In genomic region chr5:100909034-100909433, GRCh38 we compare ENCODE assay signal across 21 cellular contexts. TPM values are rescaled to one million over a fixed set of nuclear protein-coding genes. Genes with fewer than 3 reads are reported as not detected.
DNase-seq lines count a peak whose midpoint lies in the region; ATAC-seq, FAIRE-seq and TF ChIP-seq lines count a peak whose summit lies in the region.
"Had no signal": no experiment of that assay in that cellular context is flagged by ENCODE, and none has a peak within 500 bp of the region (broad histone marks: within the 10 kb centered on the region; RNA-seq: fewer than 3 reads in every experiment).

No MANE protein-coding gene starts in this region.

- H3K4me3 ChIP-seq in HEK293 (ENCODE audit: low read depth, low read length) (no peak overlapping the region), K562 (no peak overlapping the region)
- H3K4me3 ChIP-seq: A549; BLaER1 treated with 17β-estradiol and CSF1 and Interleukin-3, amounts not matched to agents 10 nM and 100 nM had no signal

- WGBS in K562 (ENCODE audit: insufficient coverage, low coverage, missing lambda C conversion rate): 26% methylated on average over 4 of the region's 4 CpGs

- no peak overlapping the region for H3K4me2 ChIP-seq in K562 (ENCODE audit: insufficient read depth, low read length)
- H3K4me2 ChIP-seq: A549; BLaER1 treated with 17β-estradiol and CSF1 and Interleukin-3, amounts not matched to agents 10 nM and 100 nM had no signal

- POLR2A ChIA-PET in HEK293 (lab: Yijun Ruan, JAX) (no interaction called here), K562 (lab: Yijun Ruan, JAX) (interaction anchor here (0.8 kb wide), 1 partner anchor 10 kb away, joined by 5 read pairs; no protein-coding TSS in a partner anchor)

- in situ Hi-C loops in K562 (cut with MboI): no loop called here

- H3K9ac ChIP-seq in K562 (ENCODE audit: insufficient read depth in 1 of 2, low read depth in 2 of 2, low read length in 2 of 2): no peak overlapping the region
- H3K9ac ChIP-seq: BLaER1 treated with 17β-estradiol and CSF1 and Interleukin-3, amounts not matched to agents 10 nM and 100 nM had no signal

- H2AFZ ChIP-seq in K562 (ENCODE audit: low read depth, low read length): no peak overlapping the region

- H3K4me1 ChIP-seq in HEK293 (ENCODE audit: control insufficient read depth, insufficient read depth, low read length): no peaks in the 10 kb centered on the region
- no peaks in the 10 kb centered on the region for H3K4me1 ChIP-seq in K562 (replicated peaks in 1 of 2; ENCODE audit: control insufficient read depth in 2 of 2, insufficient read depth in 2 of 2, low read length in 2 of 2)
- H3K4me1 ChIP-seq: A549, Caco-2 had no signal

- no peak for TF ChIP-seq EP300 in K562 (IDR thresholded peaks at IDR 0.05; ENCODE audit: low read length)

- no peak for DNase-seq in GM19239 (ENCODE audit: insufficient read length, low spot score)
- DNase-seq in K562 (ENCODE audit: extremely low read depth in 1 of 4, low spot score in 3 of 4): no peak
- no peak for DNase-seq in pons (ENCODE audit: low spot score)
- no peak for DNase-seq in NCI-H446 treated with DMSO at 0.1 percent for 48 hours (lab: John Stamatoyannopoulos, UW)
- DNase-seq: AML-193; Caco-2; Calu3; CD4-positive, alpha-beta T cell; CD8-positive, alpha-beta T cell; DMS79 treated with DMSO at 0.1 percent for 48 hours; GF-D8 had no signal

- H3K36me3 ChIP-seq in HEK293 (ENCODE audit: control insufficient read depth in 2 of 2, insufficient read depth in 1 of 2, low read length in 2 of 2) (no peaks in the 10 kb centered on the region), K562 (ENCODE audit: control insufficient read depth, insufficient read depth, low read length) (no peaks in the 10 kb centered on the region)

- no peaks in the 10 kb centered on the region for H3K9me3 ChIP-seq in HEK293 (ENCODE audit: control insufficient read depth, insufficient read depth, low read depth, low read length)
- no peaks in the 10 kb centered on the region; the same call in 1 of the 2 replicates for H3K9me3 ChIP-seq in K562 (replicated peaks; ENCODE audit: control insufficient read depth, insufficient read depth, low read depth, low read length)
- H3K9me3 ChIP-seq: A549; BLaER1 treated with 17β-estradiol and CSF1 and Interleukin-3, amounts not matched to agents 10 nM and 100 nM; Caco-2 had no signal

- no peak for TF ChIP-seq POLR2A in K562 (conservative IDR thresholded peaks at IDR 0.05)

- H3K27me3 ChIP-seq in K562 (ENCODE audit: control insufficient read depth in 2 of 2, insufficient read depth in 2 of 2, low read length in 2 of 2): no peaks in the 10 kb centered on the region
- H3K27me3 ChIP-seq: BLaER1 treated with 17β-estradiol and CSF1 and Interleukin-3, amounts not matched to agents 10 nM and 100 nM had no signal

- no peak for ATAC-seq in K562
- ATAC-seq: A549; CD8-positive, alpha-beta T cell had no signal

- FAIRE-seq in GM19239 (lab: Jason Lieb, UNC) (peak; percentile 28), K562 (lab: Jason Lieb, UNC) (no peak)
- FAIRE-seq: A549, D721Med, G401.6, GM12892, GM18507 had no signal

- TF ChIP-seq RAD21 in K562 (CRISPR knock-in tag; conservative IDR thresholded peaks at IDR 0.05 in 1 of 2, IDR thresholded peaks at IDR 0.05 in 1 of 2): no peak

- CTCF ChIA-PET in HEK293 (lab: Yijun Ruan, JAX): interaction anchor here (0.7 kb wide), 1 partner anchor 161 kb away, joined by 3 read pairs; no protein-coding TSS in a partner anchor
- CTCF ChIA-PET in K562 (lab: Yijun Ruan, JAX; ENCODE audit: low intra/inter-chr PET ratio): no interaction called here

- no peaks in the 10 kb centered on the region for H3K79me2 ChIP-seq in K562 (ENCODE audit: control insufficient read depth, insufficient read depth, low read length)

- intact Hi-C loops in K562 (cut with micrococcal nuclease): loop anchor here (10.0 kb wide), 1 partner anchor 294 kb away; no protein-coding TSS in a partner anchor

- no TSS peak for BruUV-seq in K562 (replicated peaks; lab: Mats Ljungman, UMichigan)

- no peak overlapping the region for H3K27ac ChIP-seq in HEK293 (ENCODE audit: extremely low read depth, low read depth, low read length)
- no peak overlapping the region for H3K27ac ChIP-seq in K562 (ENCODE audit: extremely low read depth, low read depth, low read length)
- H3K27ac ChIP-seq: 22Rv1; A549; BLaER1 treated with 17β-estradiol and CSF1 and Interleukin-3, amounts not matched to agents 10 nM and 100 nM; C4-2B had no signal

- no peaks in the 10 kb centered on the region for H4K20me1 ChIP-seq in K562 (replicated peaks; ENCODE audit: control insufficient read depth, insufficient read depth, low read length)
- H4K20me1 ChIP-seq: BLaER1 treated with 17β-estradiol and CSF1 and Interleukin-3, amounts not matched to agents 10 nM and 100 nM had no signal

- TF ChIP-seq CTCF in HEK293 (tag by site-specific recombination; IDR thresholded peaks at IDR 0.05): no peak
- no peak for TF ChIP-seq CTCF in K562 (IDR thresholded peaks at IDR 0.05 in 2 of 3, conservative IDR thresholded peaks at IDR 0.05 in 1 of 3; ENCODE audit: insufficient read depth in 2 of 3, low read depth in 1 of 3, low read length in 3 of 3)

- no peaks in the 10 kb centered on the region for H3K9me1 ChIP-seq in K562 (ENCODE audit: control insufficient read depth, insufficient read depth, low read length)

TF ChIP-seq in HEK293, 187 proteins besides CTCF, POLR2A, EP300 and RAD21:
- TF ChIP-seq ZNF16 (tag by site-specific recombination; IDR thresholded peaks at IDR 0.05; ENCODE audit: low read depth): no peak
- no peak for TF ChIP-seq ZBTB7A (tag by site-specific recombination; IDR thresholded peaks at IDR 0.05; ENCODE audit: low read depth)
- TF ChIP-seq HIC1 (tag by site-specific recombination; IDR thresholded peaks at IDR 0.05): no peak
- TF ChIP-seq ZNF10 (tag by site-specific recombination; IDR thresholded peaks at IDR 0.05): peak; percentile 88

TF ChIP-seq in K562, 482 proteins besides CTCF, POLR2A, EP300 and RAD21:
- TF ChIP-seq SRSF3 (IDR thresholded peaks at IDR 0.05; ENCODE audit: insufficient read depth, low read length): no peak
- TF ChIP-seq ZNF134 (CRISPR knock-in tag; conservative IDR thresholded peaks at IDR 0.05): peak; percentile 79

RNA-seq across cellular contexts. Expression of gene ST8SIA4, which starts 6.0 kb away (rescaled TPM):
- total RNA-seq in K562 (2011; cell fraction: chromatin; rRNA removed; ENCODE audit: low replicate concordance): 2.8 and 5.8 TPM in 2 replicates
- total RNA-seq in K562 (2011; cell fraction: nucleolus; rRNA removed): 1.0 and 2.0 TPM in 2 replicates
- total RNA-seq in K562 (2011; cell fraction: nucleoplasm; rRNA removed): 2.3 and 3.4 TPM in 2 replicates
- total RNA-seq in K562 (2014; rRNA removed) (0.50 and 1.1 TPM in 2 replicates), K562 (2014; rRNA removed; fragmentation: Illumina TruSeq; extraction: Trizol) (1.3 and 1.5 TPM in 2 replicates), K562 (2015; rRNA removed; fragmentation: Illumina TruSeq; extraction: Trizol) (1.1 and 1.3 TPM in 2 replicates), K562 (2021) (0.67 and 2.0 TPM in 2 replicates)
- polyA plus RNA-seq in K562 (2011; rRNA removed) (0.12 and 0.99 TPM in 2 replicates), K562 (2014; fragmentation: Illumina TruSeq; extraction: Trizol) (0.48 and 0.51 TPM in 2 replicates), K562 (2014; fragmentation: Nextera tagmentation; extraction: Ambion mirVana) (under 1 TPM; 0.22 to 0.51 TPM), K562 (2014; rRNA removed) (0.54 and 0.61 TPM in 2 replicates)
- 0.06 and 0.21 TPM in 2 replicates for polyA plus RNA-seq in K562 (2011; cell fraction: cytosol; rRNA removed)
- 0.20 and 0.47 TPM in 2 replicates for polyA plus RNA-seq in K562 (2011; cell fraction: nucleus; rRNA removed)
- polyA plus RNA-seq in K562 (2012): 0.53 and 1.0 TPM in 2 replicates
- 0.60 and 1.6 TPM in 2 replicates for polyA minus RNA-seq in K562 (2011; rRNA and poly(A)+ RNA removed)
- 0.76 TPM in 1 of 2 replicates, not detected in the other for polyA minus RNA-seq in K562 (2011; cell fraction: cytosol; rRNA and poly(A)+ RNA removed)
- polyA minus RNA-seq in K562 (2011; cell fraction: nucleus; rRNA and poly(A)+ RNA removed): 0.56 and 1.6 TPM in 2 replicates
- total RNA-seq: Calu3 had no signal
- polyA plus RNA-seq: BJ had no signal
